1 cellular context compared by ENCODE assay signal in the genomic region with DNA sequence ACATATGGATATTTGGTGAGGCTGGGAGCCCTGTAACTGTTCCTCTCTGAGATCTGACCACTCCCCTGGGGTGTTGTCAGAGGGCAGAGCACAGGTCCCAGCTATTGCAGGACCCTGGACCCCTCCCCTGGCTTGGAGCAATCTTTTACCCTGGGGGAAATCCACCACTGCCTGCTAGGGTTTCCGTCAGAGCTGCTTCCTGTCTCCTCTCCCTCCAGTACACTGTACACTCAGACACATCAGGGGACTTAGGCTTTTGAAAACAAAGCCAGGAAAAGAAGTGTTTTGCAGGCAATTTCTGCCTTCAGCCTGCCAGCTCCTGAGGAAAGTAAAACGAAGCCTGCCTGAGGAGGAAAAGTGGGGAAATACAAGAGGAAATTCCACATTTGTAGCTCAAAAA.
TF ChIP-seq lines count a peak whose summit lies in the region.

No MANE protein-coding gene starts in this region.

TF ChIP-seq in WTC11, 78 proteins besides CTCF, POLR2A, EP300 and RAD21 (continued from another document):
- TF ChIP-seq, protein P1, sequence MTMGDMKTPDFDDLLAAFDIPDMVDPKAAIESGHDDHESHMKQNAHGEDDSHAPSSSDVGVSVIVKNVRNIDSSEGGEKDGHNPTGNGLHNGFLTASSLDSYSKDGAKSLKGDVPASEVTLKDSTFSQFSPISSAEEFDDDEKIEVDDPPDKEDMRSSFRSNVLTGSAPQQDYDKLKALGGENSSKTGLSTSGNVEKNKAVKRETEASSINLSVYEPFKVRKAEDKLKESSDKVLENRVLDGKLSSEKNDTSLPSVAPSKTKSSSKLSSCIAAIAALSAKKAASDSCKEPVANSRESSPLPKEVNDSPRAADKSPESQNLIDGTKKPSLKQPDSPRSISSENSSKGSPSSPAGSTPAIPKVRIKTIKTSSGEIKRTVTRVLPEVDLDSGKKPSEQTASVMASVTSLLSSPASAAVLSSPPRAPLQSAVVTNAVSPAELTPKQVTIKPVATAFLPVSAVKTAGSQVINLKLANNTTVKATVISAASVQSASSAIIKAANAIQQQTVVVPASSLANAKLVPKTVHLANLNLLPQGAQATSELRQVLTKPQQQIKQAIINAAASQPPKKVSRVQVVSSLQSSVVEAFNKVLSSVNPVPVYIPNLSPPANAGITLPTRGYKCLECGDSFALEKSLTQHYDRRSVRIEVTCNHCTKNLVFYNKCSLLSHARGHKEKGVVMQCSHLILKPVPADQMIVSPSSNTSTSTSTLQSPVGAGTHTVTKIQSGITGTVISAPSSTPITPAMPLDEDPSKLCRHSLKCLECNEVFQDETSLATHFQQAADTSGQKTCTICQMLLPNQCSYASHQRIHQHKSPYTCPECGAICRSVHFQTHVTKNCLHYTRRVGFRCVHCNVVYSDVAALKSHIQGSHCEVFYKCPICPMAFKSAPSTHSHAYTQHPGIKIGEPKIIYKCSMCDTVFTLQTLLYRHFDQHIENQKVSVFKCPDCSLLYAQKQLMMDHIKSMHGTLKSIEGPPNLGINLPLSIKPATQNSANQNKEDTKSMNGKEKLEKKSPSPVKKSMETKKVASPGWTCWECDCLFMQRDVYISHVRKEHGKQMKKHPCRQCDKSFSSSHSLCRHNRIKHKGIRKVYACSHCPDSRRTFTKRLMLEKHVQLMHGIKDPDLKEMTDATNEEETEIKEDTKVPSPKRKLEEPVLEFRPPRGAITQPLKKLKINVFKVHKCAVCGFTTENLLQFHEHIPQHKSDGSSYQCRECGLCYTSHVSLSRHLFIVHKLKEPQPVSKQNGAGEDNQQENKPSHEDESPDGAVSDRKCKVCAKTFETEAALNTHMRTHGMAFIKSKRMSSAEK (CRISPR knock-in tag; IDR thresholded peaks at IDR 0.05; ENCODE audit: borderline replicate concordance) = no peak
- TF ChIP-seq OVOL2 (CRISPR knock-in tag; IDR thresholded peaks at IDR 0.05; ENCODE audit: borderline replicate concordance) (no peak), FOXK1 (CRISPR knock-in tag; IDR thresholded peaks at IDR 0.05) (no peak), CBFB (CRISPR knock-in tag; IDR thresholded peaks at IDR 0.05; ENCODE audit: low read depth) (no peak)
